ENCODE assay signal across 12 cellular contexts in genomic region chr4:154720123-154720522, GRCh38. TPM values are rescaled to one million over a fixed set of nuclear protein-coding genes. Genes with fewer than 3 reads are reported as not detected.
A peak's percentile ranks its signal among the peaks of the same experiment; 100 is the strongest.
DNase-seq lines count a peak whose midpoint lies in the region; ATAC-seq and TF ChIP-seq lines count a peak whose summit lies in the region.
"Had no signal": no experiment of that assay in that cellular context is flagged by ENCODE, and none has a peak within 500 bp of the region (broad histone marks: within the 10 kb centered on the region; RNA-seq: fewer than 3 reads in every experiment).

No MANE protein-coding gene starts in this region.

- peaks cover 0 to 3% (median 0%) of the 10 kb centered on the region in 4 donors for H3K27me3 ChIP-seq in esophagus muscularis mucosa
- H3K27me3 ChIP-seq: BLaER1 had no signal

- no peaks in the 10 kb centered on the region for H3K9me3 ChIP-seq in esophagus muscularis mucosa
- H3K9me3 ChIP-seq: BLaER1 had no signal

- H3K27ac ChIP-seq in esophagus muscularis mucosa (replicated peaks in 1 of 4), result no peak overlapping the region
- H3K27ac ChIP-seq: BLaER1 had no signal

- 78% methylated on average over 2 of the region's 2 CpGs for WGBS in esophagus muscularis mucosa

- TF ChIP-seq EP300 in esophagus muscularis mucosa (IDR thresholded peaks at IDR 0.05), result no peak

- TF ChIP-seq CTCF in GM13977 (IDR thresholded peaks at IDR 0.05; ENCODE audit: extremely low read depth, insufficient read depth, missing control alignments) (no peak), esophagus muscularis mucosa (IDR thresholded peaks at IDR 0.05) (no peak)

- in situ Hi-C loops in GM13977 (cut with MboI; ENCODE audit: low pct_unique_long_range_greater_than_20kb, low sequenced_read_pairs, unreplicated experiment), result no loop called here

- H3K4me3 ChIP-seq in esophagus muscularis mucosa, result no peak overlapping the region
- H3K4me3 ChIP-seq: BLaER1 had no signal

- no peaks in the 10 kb centered on the region for H3K36me3 ChIP-seq in esophagus muscularis mucosa
- H3K36me3 ChIP-seq: BLaER1 had no signal

- DNase-seq in GM13977 (ENCODE audit: low spot score) (peak; percentile 6), SW480 (ENCODE audit: low spot score) (peak; percentile 21), amniotic stem cell (lab: John Stamatoyannopoulos, UW) (no peak), esophagus muscularis mucosa (ENCODE audit: extremely low spot score) (no peak)
- DNase-seq: amygdala, KBM-7, NCI-H2227 treated with DMSO at 0.1 percent for 48 hours had no signal

- intact Hi-C loops in esophagus muscularis mucosa (cut with DNase I), result no loop called here

- peak; percentile 88 for ATAC-seq in GM19463 (IDR thresholded peaks at IDR 0.05; ENCODE audit: unreplicated experiment)
- peak; percentile 43 for ATAC-seq in HG03045 (IDR thresholded peaks at IDR 0.05; ENCODE audit: unreplicated experiment)
- no peak for ATAC-seq in GM19328 (IDR thresholded peaks at IDR 0.05; ENCODE audit: unreplicated experiment)
- no peak for ATAC-seq in HG03571 (IDR thresholded peaks at IDR 0.05; ENCODE audit: unreplicated experiment)

- TF ChIP-seq POLR2A in esophagus muscularis mucosa (IDR thresholded peaks at IDR 0.05; ENCODE audit: low read depth), result no peak

- H3K4me1 ChIP-seq in esophagus muscularis mucosa, result no peaks in the 10 kb centered on the region
- H3K4me1 ChIP-seq: BLaER1 had no signal

RNA-seq across cellular contexts. Expression of gene LRAT, which starts 23.7 kb away (rescaled TPM):
- under 1 TPM; 0.19 to 0.83 (median 0.39) TPM for total RNA-seq in esophagus muscularis mucosa

Comparison
In these comparisons a context has a peak if more than half of its experiments do, and no peak if none do; other contexts are left out.
1. DNase-seq: peak in GM13977 (single experiment) and SW480 (single experiment); none in amniotic stem cell (single experiment) and esophagus muscularis mucosa (single experiment).
2. ATAC-seq: peak in GM19463 (single experiment) and HG03045 (single experiment); none in GM19328 (single experiment) and HG03571 (single experiment).